In genomic region chr7:2938514-2939192, GRCh38 we compare ENCODE assay signal across 1 cellular context.
TF ChIP-seq lines count a peak whose summit lies in the region.

No MANE protein-coding gene starts in this region.

TF ChIP-seq in WTC11, 78 proteins besides CTCF, POLR2A, EP300 and RAD21 (continued from another document):
- TF ChIP-seq, protein P1, sequence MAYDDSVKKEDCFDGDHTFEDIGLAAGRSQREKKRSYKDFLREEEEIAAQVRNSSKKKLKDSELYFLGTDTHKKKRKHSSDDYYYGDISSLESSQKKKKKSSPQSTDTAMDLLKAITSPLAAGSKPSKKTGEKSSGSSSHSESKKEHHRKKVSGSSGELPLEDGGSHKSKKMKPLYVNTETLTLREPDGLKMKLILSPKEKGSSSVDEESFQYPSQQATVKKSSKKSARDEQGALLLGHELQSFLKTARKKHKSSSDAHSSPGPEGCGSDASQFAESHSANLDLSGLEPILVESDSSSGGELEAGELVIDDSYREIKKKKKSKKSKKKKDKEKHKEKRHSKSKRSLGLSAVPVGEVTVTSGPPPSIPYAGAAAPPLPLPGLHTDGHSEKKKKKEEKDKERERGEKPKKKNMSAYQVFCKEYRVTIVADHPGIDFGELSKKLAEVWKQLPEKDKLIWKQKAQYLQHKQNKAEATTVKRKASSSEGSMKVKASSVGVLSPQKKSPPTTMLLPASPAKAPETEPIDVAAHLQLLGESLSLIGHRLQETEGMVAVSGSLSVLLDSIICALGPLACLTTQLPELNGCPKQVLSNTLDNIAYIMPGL (CRISPR knock-in tag; IDR thresholded peaks at IDR 0.05) = no peak
- TF ChIP-seq, protein P2, sequence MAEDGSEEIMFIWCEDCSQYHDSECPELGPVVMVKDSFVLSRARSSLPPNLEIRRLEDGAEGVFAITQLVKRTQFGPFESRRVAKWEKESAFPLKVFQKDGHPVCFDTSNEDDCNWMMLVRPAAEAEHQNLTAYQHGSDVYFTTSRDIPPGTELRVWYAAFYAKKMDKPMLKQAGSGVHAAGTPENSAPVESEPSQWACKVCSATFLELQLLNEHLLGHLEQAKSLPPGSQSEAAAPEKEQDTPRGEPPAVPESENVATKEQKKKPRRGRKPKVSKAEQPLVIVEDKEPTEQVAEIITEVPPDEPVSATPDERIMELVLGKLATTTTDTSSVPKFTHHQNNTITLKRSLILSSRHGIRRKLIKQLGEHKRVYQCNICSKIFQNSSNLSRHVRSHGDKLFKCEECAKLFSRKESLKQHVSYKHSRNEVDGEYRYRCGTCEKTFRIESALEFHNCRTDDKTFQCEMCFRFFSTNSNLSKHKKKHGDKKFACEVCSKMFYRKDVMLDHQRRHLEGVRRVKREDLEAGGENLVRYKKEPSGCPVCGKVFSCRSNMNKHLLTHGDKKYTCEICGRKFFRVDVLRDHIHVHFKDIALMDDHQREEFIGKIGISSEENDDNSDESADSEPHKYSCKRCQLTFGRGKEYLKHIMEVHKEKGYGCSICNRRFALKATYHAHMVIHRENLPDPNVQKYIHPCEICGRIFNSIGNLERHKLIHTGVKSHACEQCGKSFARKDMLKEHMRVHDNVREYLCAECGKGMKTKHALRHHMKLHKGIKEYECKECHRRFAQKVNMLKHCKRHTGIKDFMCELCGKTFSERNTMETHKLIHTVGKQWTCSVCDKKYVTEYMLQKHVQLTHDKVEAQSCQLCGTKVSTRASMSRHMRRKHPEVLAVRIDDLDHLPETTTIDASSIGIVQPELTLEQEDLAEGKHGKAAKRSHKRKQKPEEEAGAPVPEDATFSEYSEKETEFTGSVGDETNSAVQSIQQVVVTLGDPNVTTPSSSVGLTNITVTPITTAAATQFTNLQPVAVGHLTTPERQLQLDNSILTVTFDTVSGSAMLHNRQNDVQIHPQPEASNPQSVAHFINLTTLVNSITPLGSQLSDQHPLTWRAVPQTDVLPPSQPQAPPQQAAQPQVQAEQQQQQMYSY (CRISPR knock-in tag; IDR thresholded peaks at IDR 0.05) = no peak
- TF ChIP-seq ZNF232 (CRISPR knock-in tag; IDR thresholded peaks at IDR 0.05) = no peak
- TF ChIP-seq GTF2I (CRISPR knock-in tag; conservative IDR thresholded peaks at IDR 0.05) = no peak
- TF ChIP-seq JUN (CRISPR knock-in tag; IDR thresholded peaks at IDR 0.05) = no peak
- TF ChIP-seq, protein P3, sequence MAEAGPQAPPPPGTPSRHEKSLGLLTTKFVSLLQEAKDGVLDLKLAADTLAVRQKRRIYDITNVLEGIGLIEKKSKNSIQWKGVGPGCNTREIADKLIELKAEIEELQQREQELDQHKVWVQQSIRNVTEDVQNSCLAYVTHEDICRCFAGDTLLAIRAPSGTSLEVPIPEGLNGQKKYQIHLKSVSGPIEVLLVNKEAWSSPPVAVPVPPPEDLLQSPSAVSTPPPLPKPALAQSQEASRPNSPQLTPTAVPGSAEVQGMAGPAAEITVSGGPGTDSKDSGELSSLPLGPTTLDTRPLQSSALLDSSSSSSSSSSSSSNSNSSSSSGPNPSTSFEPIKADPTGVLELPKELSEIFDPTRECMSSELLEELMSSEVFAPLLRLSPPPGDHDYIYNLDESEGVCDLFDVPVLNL (CRISPR knock-in tag; IDR thresholded peaks at IDR 0.05; ENCODE audit: borderline replicate concordance, low read depth) = no peak
- TF ChIP-seq, protein P4, sequence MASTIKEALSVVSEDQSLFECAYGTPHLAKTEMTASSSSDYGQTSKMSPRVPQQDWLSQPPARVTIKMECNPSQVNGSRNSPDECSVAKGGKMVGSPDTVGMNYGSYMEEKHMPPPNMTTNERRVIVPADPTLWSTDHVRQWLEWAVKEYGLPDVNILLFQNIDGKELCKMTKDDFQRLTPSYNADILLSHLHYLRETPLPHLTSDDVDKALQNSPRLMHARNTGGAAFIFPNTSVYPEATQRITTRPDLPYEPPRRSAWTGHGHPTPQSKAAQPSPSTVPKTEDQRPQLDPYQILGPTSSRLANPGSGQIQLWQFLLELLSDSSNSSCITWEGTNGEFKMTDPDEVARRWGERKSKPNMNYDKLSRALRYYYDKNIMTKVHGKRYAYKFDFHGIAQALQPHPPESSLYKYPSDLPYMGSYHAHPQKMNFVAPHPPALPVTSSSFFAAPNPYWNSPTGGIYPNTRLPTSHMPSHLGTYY (CRISPR knock-in tag; IDR thresholded peaks at IDR 0.05) = no peak
- no peak for TF ChIP-seq CREB1 (CRISPR knock-in tag; IDR thresholded peaks at IDR 0.05)
- TF ChIP-seq, protein P5, sequence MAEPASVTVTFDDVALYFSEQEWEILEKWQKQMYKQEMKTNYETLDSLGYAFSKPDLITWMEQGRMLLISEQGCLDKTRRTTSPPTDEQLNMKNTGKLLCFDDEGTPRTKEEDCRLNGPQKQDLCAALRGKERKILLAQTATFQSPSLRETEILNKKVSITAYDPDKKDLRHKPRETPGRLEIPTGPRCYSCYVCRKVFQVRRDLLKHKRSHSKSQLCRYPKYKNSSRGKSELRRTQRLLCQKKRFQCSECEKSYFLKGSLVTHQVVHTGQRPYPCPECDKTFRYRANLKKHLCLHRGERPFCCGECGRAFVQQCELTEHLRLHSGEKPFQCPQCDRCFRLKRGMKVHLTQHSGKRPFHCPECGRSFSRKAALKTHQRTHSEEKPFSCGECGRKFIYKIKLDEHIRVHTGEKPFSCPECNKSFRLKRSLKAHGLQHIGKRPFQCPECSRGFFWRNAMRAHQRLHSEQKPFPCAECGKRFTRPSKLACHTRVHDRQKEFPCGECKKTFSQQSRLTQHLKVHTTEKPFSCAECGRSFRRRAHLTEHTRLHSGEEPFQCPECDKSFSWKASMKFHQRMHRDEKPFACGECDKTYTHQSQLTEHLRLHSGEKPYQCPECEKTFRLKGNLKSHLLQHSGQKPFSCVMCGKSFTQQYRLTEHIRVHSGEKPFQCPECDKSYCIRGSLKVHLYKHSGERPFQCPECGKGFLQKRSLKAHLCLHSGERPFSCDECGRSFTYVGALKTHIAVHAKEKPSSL (CRISPR knock-in tag; conservative IDR thresholded peaks at IDR 0.05) = no peak
- no peak for TF ChIP-seq ZBTB21 (CRISPR knock-in tag; IDR thresholded peaks at IDR 0.05; ENCODE audit: borderline replicate concordance)
- no peak for TF ChIP-seq ZNF138 (CRISPR knock-in tag; conservative IDR thresholded peaks at IDR 0.05)
- TF ChIP-seq, protein P6, sequence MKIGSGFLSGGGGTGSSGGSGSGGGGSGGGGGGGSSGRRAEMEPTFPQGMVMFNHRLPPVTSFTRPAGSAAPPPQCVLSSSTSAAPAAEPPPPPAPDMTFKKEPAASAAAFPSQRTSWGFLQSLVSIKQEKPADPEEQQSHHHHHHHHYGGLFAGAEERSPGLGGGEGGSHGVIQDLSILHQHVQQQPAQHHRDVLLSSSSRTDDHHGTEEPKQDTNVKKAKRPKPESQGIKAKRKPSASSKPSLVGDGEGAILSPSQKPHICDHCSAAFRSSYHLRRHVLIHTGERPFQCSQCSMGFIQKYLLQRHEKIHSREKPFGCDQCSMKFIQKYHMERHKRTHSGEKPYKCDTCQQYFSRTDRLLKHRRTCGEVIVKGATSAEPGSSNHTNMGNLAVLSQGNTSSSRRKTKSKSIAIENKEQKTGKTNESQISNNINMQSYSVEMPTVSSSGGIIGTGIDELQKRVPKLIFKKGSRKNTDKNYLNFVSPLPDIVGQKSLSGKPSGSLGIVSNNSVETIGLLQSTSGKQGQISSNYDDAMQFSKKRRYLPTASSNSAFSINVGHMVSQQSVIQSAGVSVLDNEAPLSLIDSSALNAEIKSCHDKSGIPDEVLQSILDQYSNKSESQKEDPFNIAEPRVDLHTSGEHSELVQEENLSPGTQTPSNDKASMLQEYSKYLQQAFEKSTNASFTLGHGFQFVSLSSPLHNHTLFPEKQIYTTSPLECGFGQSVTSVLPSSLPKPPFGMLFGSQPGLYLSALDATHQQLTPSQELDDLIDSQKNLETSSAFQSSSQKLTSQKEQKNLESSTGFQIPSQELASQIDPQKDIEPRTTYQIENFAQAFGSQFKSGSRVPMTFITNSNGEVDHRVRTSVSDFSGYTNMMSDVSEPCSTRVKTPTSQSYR (CRISPR knock-in tag; IDR thresholded peaks at IDR 0.05) = no peak
